8 cellular contexts compared by ENCODE assay signal in genomic region chr11:72446929-72447753, GRCh38. TPM values are rescaled to one million over a fixed set of nuclear protein-coding genes. Genes with fewer than 3 reads are reported as not detected.
A peak's percentile ranks its signal among the peaks of the same experiment; 100 is the strongest.
DNase-seq lines count a peak whose midpoint lies in the region; ATAC-seq and TF ChIP-seq lines count a peak whose summit lies in the region.

No MANE protein-coding gene starts in this region.

- DNase-seq in CD4-positive, CD25-positive, alpha-beta regulatory T cell, result peak in 2 of 3 donors; percentile 57 to 64
- DNase-seq in H7 (peak; percentile 75), NCI-H524 (lab: John Stamatoyannopoulos, UW) (peak; percentile 36 to 62), astrocyte of the cerebellum (ENCODE audit: low read depth) (peak; percentile 60), immature natural killer cell (peak; percentile 14 to 32 (median 32)), testis (no peak)

- TF ChIP-seq CTCF in astrocyte of the cerebellum (IDR thresholded peaks at IDR 0.05; ENCODE audit: low read depth, low read length, missing control alignments) (peak; percentile 81), testis (IDR thresholded peaks at IDR 0.05) (peak; percentile 43 to 64 (median 63))

- no peaks in the 10 kb centered on the region for H3K9me3 ChIP-seq in CD4-positive, CD25-positive, alpha-beta regulatory T cell (ENCODE audit: control insufficient read depth in 2 of 2, low read length in 2 of 2)
- H3K9me3 ChIP-seq in testis, result no peaks in the 10 kb centered on the region

- no peak for TF ChIP-seq POLR2A in testis (IDR thresholded peaks at IDR 0.05)

- in situ Hi-C loops in astrocyte of the cerebellum (cut with HindIII; ENCODE audit: low sequenced_read_pairs), result loop anchor here (5.0 kb wide), 1 partner anchor 210 kb away; no protein-coding TSS in a partner anchor

- intact Hi-C loops in testis (cut with DNase I; ENCODE audit: low total_unique reads), result no loop called here

- peaks cover 2% of the 10 kb centered on the region for H3K27me3 ChIP-seq in CD4-positive, CD25-positive, alpha-beta regulatory T cell (ENCODE audit: control insufficient read depth, insufficient read depth, low read length)
- H3K27me3 ChIP-seq in H7 (ENCODE audit: control insufficient read depth, insufficient read depth, low read length) (no peaks in the 10 kb centered on the region), testis (no peaks in the 10 kb centered on the region)

- no peaks in the 10 kb centered on the region for H3K4me1 Mint-ChIP-seq in CD4-positive, CD25-positive, alpha-beta regulatory T cell
- H3K4me1 Mint-ChIP-seq in immature natural killer cell, result no peaks in the 10 kb centered on the region

- H3K4me3 ChIP-seq in CD4-positive, CD25-positive, alpha-beta regulatory T cell (ENCODE audit: low read depth, low read length), result no peak overlapping the region
- no peak overlapping the region for H3K4me3 ChIP-seq in H7 (ENCODE audit: insufficient read depth, low read depth, low read length)
- H3K4me3 ChIP-seq in astrocyte of the cerebellum (ENCODE audit: low read depth, low read length), result no peak overlapping the region
- no peak overlapping the region for H3K4me3 ChIP-seq in testis

- no peak overlapping the region for H3K27ac Mint-ChIP-seq in CD4-positive, CD25-positive, alpha-beta regulatory T cell
- H3K27ac Mint-ChIP-seq in immature natural killer cell, result no peak overlapping the region

- no peak overlapping the region for H3K4me3 Mint-ChIP-seq in CD4-positive, CD25-positive, alpha-beta regulatory T cell
- no peak overlapping the region for H3K4me3 Mint-ChIP-seq in immature natural killer cell

- no peaks in the 10 kb centered on the region for H3K36me3 ChIP-seq in CD4-positive, CD25-positive, alpha-beta regulatory T cell (ENCODE audit: control insufficient read depth, insufficient read depth, low read length)
- no peaks in the 10 kb centered on the region for H3K36me3 ChIP-seq in H7 (replicated peaks; ENCODE audit: control insufficient read depth, insufficient read depth, low read length)
- H3K36me3 ChIP-seq in testis (ENCODE audit: low read depth, missing control alignments), result no peaks in the 10 kb centered on the region

- H3K9me3 Mint-ChIP-seq in CD4-positive, CD25-positive, alpha-beta regulatory T cell, result peaks cover 0 to 2% (median 0%) of the 10 kb centered on the region in 7 donors
- H3K9me3 Mint-ChIP-seq in immature natural killer cell, result no peaks in the 10 kb centered on the region

- ATAC-seq in CD4-positive, CD25-positive, alpha-beta regulatory T cell (ENCODE audit: low read depth in 2 of 2), result peak; percentile 53 to 69
- ATAC-seq in HG02884 (IDR thresholded peaks at IDR 0.05; ENCODE audit: unreplicated experiment) (no peak), GM19351 (IDR thresholded peaks at IDR 0.05; ENCODE audit: unreplicated experiment) (no peak)

- WGBS in testis, 2 donors, result 44 to 45% methylated on average over 4 of the region's 4 CpGs

- no peaks in the 10 kb centered on the region for H3K4me1 ChIP-seq in CD4-positive, CD25-positive, alpha-beta regulatory T cell (ENCODE audit: control insufficient read depth, insufficient read depth, low read length, poor library complexity, severe bottlenecking)
- H3K4me1 ChIP-seq in testis, result no peaks in the 10 kb centered on the region

- H3K36me3 Mint-ChIP-seq in CD4-positive, CD25-positive, alpha-beta regulatory T cell, result no peaks in the 10 kb centered on the region
- no peaks in the 10 kb centered on the region for H3K36me3 Mint-ChIP-seq in immature natural killer cell

- no peak overlapping the region for H3K27ac ChIP-seq in CD4-positive, CD25-positive, alpha-beta regulatory T cell (ENCODE audit: insufficient read depth, low read length, poor library complexity, severe bottlenecking)
- H3K27ac ChIP-seq in testis, result no peak overlapping the region

- H3K27me3 Mint-ChIP-seq in CD4-positive, CD25-positive, alpha-beta regulatory T cell, result peaks cover 27% of the 10 kb centered on the region
- H3K27me3 Mint-ChIP-seq in immature natural killer cell (ENCODE audit: low read depth in 3 of 3), result peaks cover 4 to 5% (median 4%) of the 10 kb centered on the region in 3 donors

RNA-seq across cellular contexts. Expression of gene CLPB, which starts 12.8 kb away (rescaled TPM):
- total RNA-seq in CD4-positive, CD25-positive, alpha-beta regulatory T cell, result 14.7 TPM
- polyA plus RNA-seq in CD4-positive, CD25-positive, alpha-beta regulatory T cell, result 1 to 10 TPM; 3.8 to 8.0 (median 5.0) TPM
- 27.1 and 32.4 TPM in 2 replicates for total RNA-seq in H7 (2014; rRNA removed; shearing (Covaris generic))
- polyA plus RNA-seq in immature natural killer cell (1 to 10 TPM; 3.8 to 6.9 (median 4.0) TPM), testis (ENCODE audit: insufficient read depth, low read depth, low replicate concordance) (421 TPM)
- total RNA-seq in testis, result 100 to 1,000 TPM; 161 to 316 TPM

Comparison
In these comparisons a context has a peak if more than half of its experiments do, and no peak if none do; other contexts are left out.
1. ATAC-seq: peak in CD4-positive, CD25-positive, alpha-beta regulatory T cell (2 of 2); none in HG02884 (single experiment) and GM19351 (single experiment).